In genomic region chr9:125586173-125586512, GRCh38 we compare ENCODE assay signal across 20 cellular contexts.
DNase-seq lines count a peak whose midpoint lies in the region.
"Had no signal": no experiment of that assay in that cellular context is flagged by ENCODE, and none has a peak within 500 bp of the region (broad histone marks: within the 10 kb centered on the region; RNA-seq: fewer than 3 reads in every experiment).

No MANE protein-coding gene starts in this region.

- no peak overlapping the region for H2BK5ac ChIP-seq in trophoblast cell (ENCODE audit: low read depth, low read length, poor library complexity)

- H3K4ac ChIP-seq in trophoblast cell (ENCODE audit: low read depth, low read length): peak overlapping the region; percentile 20

- no peak overlapping the region for H4K8ac ChIP-seq in trophoblast cell (ENCODE audit: low read depth, low read length)

- no peak overlapping the region for H2AK5ac ChIP-seq in trophoblast cell (ENCODE audit: low read length)

- H3K14ac ChIP-seq in trophoblast cell (ENCODE audit: low read length): no peak overlapping the region

- H4K12ac ChIP-seq in trophoblast cell (ENCODE audit: low read depth, low read length): no peak overlapping the region

- H3K23ac ChIP-seq in trophoblast cell (ENCODE audit: low read length): no peak overlapping the region

- no peak overlapping the region for H3K4me2 ChIP-seq in trophoblast cell (ENCODE audit: low read length)
- H3K4me2 ChIP-seq: BLaER1 had no signal

- H2AFZ ChIP-seq in trophoblast cell (ENCODE audit: insufficient read depth, low read length, poor library complexity): no peak overlapping the region

- no peaks in the 10 kb centered on the region for H3K9me3 ChIP-seq in trophoblast cell (ENCODE audit: insufficient read depth, low read depth, low read length)
- no peaks in the 10 kb centered on the region for H3K9me3 ChIP-seq in HAP-1
- H3K9me3 ChIP-seq: ascending aorta, BLaER1 had no signal

- in situ Hi-C loops in HAP-1 (cut with MboI; ENCODE audit: low sequenced_read_pairs): no loop called here

- peak; percentile 20 for DNase-seq in NCI-H1436 treated with DMSO at 0.1 percent for 48 hours (lab: John Stamatoyannopoulos, UW)
- no peak for DNase-seq in NCI-H1436 (lab: John Stamatoyannopoulos, UW)
- peak; percentile 93 for DNase-seq in NCI-H2029 (lab: John Stamatoyannopoulos, UW)
- DNase-seq in SHP77 treated with DMSO at 0.1 percent for 48 hours (lab: John Stamatoyannopoulos, UW): peak; percentile 40
- no peak for DNase-seq in trophoblast cell
- no peak for DNase-seq in T-helper 1 cell
- DNase-seq in HAP-1 (ENCODE audit: low spot score in 2 of 2): no peak
- DNase-seq in anterior cingulate cortex (lab: John Stamatoyannopoulos, UW): no peak
- DNase-seq: 8988T; activated B cell treated with CpG ODN at 0.5 μM for 24 hours; activated gamma-delta T cell; effector memory CD8-positive, alpha-beta T cell; HCEC 1CT; head of caudate nucleus; NCI-H2171; OCI-M1; stimulated activated naive CD4-positive, alpha-beta T cell; T-helper 2 cell had no signal

- WGBS in trophoblast cell (ENCODE audit: extremely low coverage, insufficient coverage, insufficient read length): no CpG with 5 or more reads among the region's 3 CpGs

- H3K4me1 ChIP-seq in trophoblast cell (ENCODE audit: control insufficient read depth in 1 of 2, insufficient read depth in 2 of 2, low read length in 2 of 2) (peaks cover 4 to 5% of the 10 kb centered on the region in 2 experiments), HAP-1 (no peaks in the 10 kb centered on the region; the same call in 1 of the 2 replicates)
- H3K4me1 ChIP-seq: ascending aorta, BLaER1 had no signal

- no peak overlapping the region for H3K4me3 ChIP-seq in trophoblast cell (ENCODE audit: low read depth, low read length)
- H3K4me3 ChIP-seq in HAP-1: no peak overlapping the region
- H3K4me3 ChIP-seq: ascending aorta, BLaER1 had no signal

- no peaks in the 10 kb centered on the region for H3K79me1 ChIP-seq in trophoblast cell (ENCODE audit: low read length)

- H3K79me2 ChIP-seq in trophoblast cell (ENCODE audit: control insufficient read depth, insufficient read depth, low read length, poor library complexity): peaks cover 5% of the 10 kb centered on the region

- H3K36me3 ChIP-seq in trophoblast cell (ENCODE audit: control insufficient read depth in 1 of 2, insufficient read depth in 2 of 2, low read length in 2 of 2): peaks cover 0 to 4% of the 10 kb centered on the region in 2 experiments
- H3K36me3 ChIP-seq in HAP-1 (replicated peaks): no peaks in the 10 kb centered on the region; the same call in 1 of the 2 replicates
- H3K36me3 ChIP-seq: ascending aorta had no signal

- H3K9ac ChIP-seq in trophoblast cell (ENCODE audit: low read length): no peak overlapping the region
- H3K9ac ChIP-seq: BLaER1 had no signal

- H2BK12ac ChIP-seq in trophoblast cell (ENCODE audit: low read length): no peak overlapping the region

- H3K27me3 ChIP-seq in trophoblast cell (ENCODE audit: insufficient read depth, low read length) (no peaks in the 10 kb centered on the region), HAP-1 (ENCODE audit: low read depth) (no peaks in the 10 kb centered on the region)
- H3K27me3 ChIP-seq: ascending aorta, BLaER1 had no signal

- no peak overlapping the region for H4K91ac ChIP-seq in trophoblast cell (ENCODE audit: low read depth, low read length)

- no peak overlapping the region for H3K27ac ChIP-seq in trophoblast cell (ENCODE audit: low read depth, low read length)
- H3K27ac ChIP-seq: ascending aorta, BLaER1 had no signal

- H2BK120ac ChIP-seq in trophoblast cell (ENCODE audit: insufficient read depth, low read length, poor library complexity): no peak overlapping the region

- H3K18ac ChIP-seq in trophoblast cell (ENCODE audit: low read length): peak overlapping the region; percentile 67

Comparison
In these comparisons a context has a peak if more than half of its experiments do, and no peak if none do; other contexts are left out.
1. DNase-seq: peak in NCI-H1436 treated with DMSO at 0.1 percent for 48 hours (single experiment), NCI-H2029 (single experiment) and SHP77 treated with DMSO at 0.1 percent for 48 hours (single experiment); none in NCI-H1436 (single experiment), trophoblast cell (0 of 2), T-helper 1 cell (0 of 5), HAP-1 (0 of 2) and anterior cingulate cortex (0 of 58).